ENCODE assay signal across 2 cellular contexts in genomic region chr20:63210011-63210605, GRCh38.
TF ChIP-seq lines count a peak whose summit lies in the region.

No MANE protein-coding gene starts in this region.

TF ChIP-seq in HEK293, 187 proteins besides CTCF, POLR2A, EP300 and RAD21:
- TF ChIP-seq MEIS1 (CRISPR knock-in tag; IDR thresholded peaks at IDR 0.05; ENCODE audit: borderline replicate concordance) (no peak), ZNF146 (tag by site-specific recombination; IDR thresholded peaks at IDR 0.05) (peak; percentile 49; the same call in 1 of the 2 replicates)
TF ChIP-seq in HEK293: peak in this region for 1.

TF ChIP-seq in GM12878, 131 proteins besides CTCF, POLR2A, EP300 and RAD21:
- TF ChIP-seq PML (IDR thresholded peaks at IDR 0.05; ENCODE audit: low read length): no peak
- TF ChIP-seq ZNF217 (IDR thresholded peaks at IDR 0.05): no peak
- TF ChIP-seq PRDM15 (CRISPR knock-in tag; IDR thresholded peaks at IDR 0.05): no peak
- no peak for TF ChIP-seq ZNF207 (IDR thresholded peaks at IDR 0.05; ENCODE audit: borderline replicate concordance)
- TF ChIP-seq ZNF622 (IDR thresholded peaks at IDR 0.05): no peak
- TF ChIP-seq RB1 (IDR thresholded peaks at IDR 0.05; ENCODE audit: borderline replicate concordance): no peak
- no peak for TF ChIP-seq HDAC6 (IDR thresholded peaks at IDR 0.05; ENCODE audit: unreplicated experiment)
- TF ChIP-seq SRF (IDR thresholded peaks at IDR 0.05; ENCODE audit: low read depth in 2 of 2, low read length in 2 of 2): no peak
- TF ChIP-seq GABPA (IDR thresholded peaks at IDR 0.05; ENCODE audit: low read depth): no peak
- TF ChIP-seq ZBTB11 (CRISPR knock-in tag; IDR thresholded peaks at IDR 0.05): no peak
- no peak for TF ChIP-seq POLR2AphosphoS5 (IDR thresholded peaks at IDR 0.05; ENCODE audit: low read length)
- no peak for TF ChIP-seq PAX5 (IDR thresholded peaks at IDR 0.05; ENCODE audit: borderline replicate concordance, low read depth, low read length)
- TF ChIP-seq ZSCAN29 (IDR thresholded peaks at IDR 0.05): no peak
- no peak for TF ChIP-seq PKNOX1 (IDR thresholded peaks at IDR 0.05)
- no peak for TF ChIP-seq MLLT1 (IDR thresholded peaks at IDR 0.05)
- TF ChIP-seq SMC3 (IDR thresholded peaks at IDR 0.05; ENCODE audit: borderline replicate concordance, low read length): no peak
- no peak for TF ChIP-seq KDM1A (IDR thresholded peaks at IDR 0.05; ENCODE audit: borderline replicate concordance)
- TF ChIP-seq NR2F1 (conservative IDR thresholded peaks at IDR 0.05): no peak
- TF ChIP-seq ZBTB40 (IDR thresholded peaks at IDR 0.05; ENCODE audit: borderline replicate concordance): no peak
- no peak for TF ChIP-seq IKZF2 (IDR thresholded peaks at IDR 0.05)
